In the genomic region with DNA sequence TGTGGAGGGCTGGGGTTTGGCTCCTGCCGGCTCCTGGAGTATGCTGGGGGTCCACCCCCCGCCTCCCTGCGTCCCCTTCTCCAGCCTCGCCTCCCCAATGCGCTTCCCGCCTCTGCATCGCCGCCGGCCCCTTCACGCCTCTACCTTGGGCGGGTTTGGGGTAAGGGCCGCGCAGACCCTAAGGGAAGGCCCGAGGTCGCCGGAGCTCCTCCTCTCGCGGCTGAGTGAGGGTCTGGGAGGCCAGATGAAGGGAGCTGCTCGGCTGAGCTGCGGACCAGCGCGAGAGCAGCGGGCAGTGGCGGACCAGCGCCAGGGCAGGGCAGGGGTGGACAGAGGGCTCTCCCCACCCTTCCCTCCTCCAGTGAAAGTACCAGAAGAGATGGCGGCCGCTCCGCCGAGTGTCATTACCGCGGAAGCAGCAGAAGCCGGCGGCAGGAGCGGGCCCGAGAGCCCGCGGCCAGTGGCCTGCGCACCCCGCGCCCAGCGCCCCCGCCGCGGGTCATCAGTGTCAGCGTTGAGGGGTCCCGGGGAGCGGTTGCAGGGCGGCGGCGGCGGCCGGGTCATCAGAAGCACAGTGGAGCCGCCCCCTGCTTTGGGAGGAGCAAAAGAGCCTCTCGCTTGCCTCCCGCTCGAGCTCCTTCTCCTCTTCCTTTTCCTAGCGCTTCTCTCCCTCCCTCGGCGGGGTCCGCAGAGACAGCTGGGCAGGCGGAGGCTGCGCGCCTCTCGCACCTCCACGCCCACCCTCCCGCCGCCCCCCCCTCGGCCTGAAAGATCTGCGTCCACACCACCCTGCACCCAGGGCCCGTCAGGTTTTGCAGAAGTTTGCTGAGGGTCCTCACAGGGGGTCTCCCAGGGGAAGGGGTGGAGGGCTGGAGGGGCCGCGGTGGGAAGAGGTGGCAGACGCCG, we compare ENCODE assay signal across 9 cellular contexts.
DNase-seq lines count a peak whose midpoint lies in the region; ATAC-seq and TF ChIP-seq lines count a peak whose summit lies in the region.
"Had no signal": no experiment of that assay in that cellular context is flagged by ENCODE, and none has a peak within 500 bp of the region (broad histone marks: within the 10 kb centered on the region; RNA-seq: fewer than 3 reads in every experiment).

No MANE protein-coding gene starts in this region.

- H3K4me3 ChIP-seq in lower lobe of right lung = peak overlapping the region; percentile 72
- peak overlapping the region; percentile 83 for H3K4me3 ChIP-seq in suprapubic skin

- DNase-seq in MV-4-11 (lab: John Stamatoyannopoulos, UW) = peak; percentile 4
- DNase-seq in lower lobe of right lung = peak; percentile 55
- peak in 1 of 2 donors; percentile 64 for DNase-seq in suprapubic skin (ENCODE audit: low spot score in 2 of 2)
- DNase-seq in stimulated activated CD4-positive, alpha-beta T cell treated with anti-CD3 and anti-CD28 coated beads, Interleukin-1b, Interleukin-23, amount 100 ng/mL, for 48 hours = no peak
- no peak for DNase-seq in KBM-7
- no peak for DNase-seq in Kasumi-1 (lab: John Stamatoyannopoulos, UW)
- DNase-seq: T-helper 9 cell had no signal

- H3K4me1 ChIP-seq in lower lobe of right lung (peaks cover 15% of the 10 kb centered on the region), suprapubic skin (peaks cover 23% of the 10 kb centered on the region)

- no peaks in the 10 kb centered on the region for H3K36me3 ChIP-seq in lower lobe of right lung
- no peaks in the 10 kb centered on the region for H3K36me3 ChIP-seq in suprapubic skin

- ATAC-seq in lower lobe of right lung (peak; percentile 54 to 57), HG02798 (IDR thresholded peaks at IDR 0.05; ENCODE audit: poor library complexity, unreplicated experiment) (no peak)

- H3K9me3 ChIP-seq in lower lobe of right lung (no peaks in the 10 kb centered on the region), suprapubic skin (no peaks in the 10 kb centered on the region)

- no peak for TF ChIP-seq EP300 in suprapubic skin (IDR thresholded peaks at IDR 0.05)

- 4% methylated on average over 45 of the region's 74 CpGs for WGBS in suprapubic skin

- no peak for TF ChIP-seq POLR2A in suprapubic skin (IDR thresholded peaks at IDR 0.05)

- in situ Hi-C loops in KBM-7 (cut with MboI; ENCODE audit: low pct_unique_long_range_greater_than_20kb, low sequenced_read_pairs) = no loop called here

- intact Hi-C loops in lower lobe of right lung (cut with DNase I) = no loop called here

- peaks cover 13% of the 10 kb centered on the region for H3K27me3 ChIP-seq in lower lobe of right lung (ENCODE audit: low read depth)
- no peaks in the 10 kb centered on the region for H3K27me3 ChIP-seq in suprapubic skin

- peak overlapping the region; percentile 69 for H3K27ac ChIP-seq in cingulate gyrus (ENCODE audit: low read depth, low read length)
- peak overlapping the region; percentile 31 for H3K27ac ChIP-seq in lower lobe of right lung
- H3K27ac ChIP-seq in suprapubic skin = peak overlapping the region; percentile 55

- TF ChIP-seq CTCF in lower lobe of right lung (IDR thresholded peaks at IDR 0.05) (no peak), suprapubic skin (IDR thresholded peaks at IDR 0.05) (no peak)

Comparison
In these comparisons a context has a peak if more than half of its experiments do, and no peak if none do; other contexts are left out.
1. DNase-seq: peak in MV-4-11 (single experiment) and lower lobe of right lung (single experiment); none in stimulated activated CD4-positive, alpha-beta T cell treated with anti-CD3 and anti-CD28 coated beads, Interleukin-1b, Interleukin-23, amount 100 ng/mL, for 48 hours (single experiment), KBM-7 (single experiment) and Kasumi-1 (0 of 2).
2. Peak in every context shown above with its lines, with median percentiles within 50 percentile points of each other: H3K27ac ChIP-seq.